ENCODE assay signal across 8 cellular contexts in genomic region chr15:55407949-55408766, GRCh38. TPM values are rescaled to one million over a fixed set of nuclear protein-coding genes. Genes with fewer than 3 reads are reported as not detected.
DNase-seq lines count a peak whose midpoint lies in the region; TF ChIP-seq lines count a peak whose summit lies in the region.

CCPG1 (minus strand) TSS chr15:55408359; CDS start chr15:55389424, 18,935 bp downstream.
PIERCE2 (plus strand) TSS chr15:55408495; CDS start chr15:55408769, 274 bp downstream.

- TF ChIP-seq CTCF in Caco-2 (IDR thresholded peaks at IDR 0.05; ENCODE audit: insufficient read depth in 1 of 2, low read depth in 1 of 2, low read length in 1 of 2, severe bottlenecking in 1 of 2, unreplicated experiment in 1 of 2) (peak; percentile 68 to 78), GM20000 (IDR thresholded peaks at IDR 0.05; ENCODE audit: extremely low read depth, missing control alignments) (peak; percentile 40), endodermal cell (conservative IDR thresholded peaks at IDR 0.05) (peak; percentile 84)

- POLR2A ChIA-PET in Caco-2 (lab: Charles Lee): interaction anchor here (0.6 to 1.4 kb wide), 3 partner anchors 49 to 200 kb away, joined by 3 to 8 read pairs (median 4); partner anchors contain the start of genes PIGB and PIGBOS1

- CTCF ChIA-PET in Caco-2 (lab: Charles Lee): interaction anchor here (0.6 to 2.0 kb wide), 7 partner anchors 9 to 50 kb away, joined by 3 to 14 read pairs (median 4); no protein-coding TSS in a partner anchor

- H3K9ac ChIP-seq in endodermal cell (ENCODE audit: extremely low read depth, low read length, poor library complexity, severe bottlenecking): peak within 1 kb of the TSS; percentile 85

- H3K4me1 ChIP-seq in Caco-2 (peaks cover 12% of the 10 kb centered on the region), endodermal cell (ENCODE audit: control insufficient read depth, insufficient read depth, low read length) (no peaks in the 10 kb centered on the region)

- H3K9me3 ChIP-seq in Caco-2: no peaks in the 10 kb centered on the region
- H3K9me3 ChIP-seq in endodermal cell (ENCODE audit: control insufficient read depth, low read length): no peaks in the 10 kb centered on the region

- H3K4me3 ChIP-seq in Caco-2 (ENCODE audit: low read depth, low read length) (peak within 1 kb of the TSS; percentile 59), endodermal cell (ENCODE audit: low read length) (peak within 1 kb of the TSS; percentile 95)

- peak within 1 kb of the TSS; percentile 85 for H3K27ac Mint-ChIP-seq in Caco-2 (ENCODE audit: unreplicated experiment)
- H3K27ac Mint-ChIP-seq in endodermal cell: peak within 1 kb of the TSS; percentile 98

- WGBS in endodermal cell (ENCODE audit: insufficient coverage in 1 of 2, insufficient read length in 1 of 2), 2 experiments: 0% methylated on average over 40 to 72 of the region's 72 CpGs

- intact Hi-C loops in Caco-2 (cut with micrococcal nuclease; ENCODE audit: unreplicated experiment): loop anchor here (1.0 to 2.0 kb wide), 3 partner anchors 27 to 89 kb away; partner anchors contain the start of genes PIGB and PIGBOS1

- no peaks in the 10 kb centered on the region for H3K9me3 Mint-ChIP-seq in Caco-2 (ENCODE audit: unreplicated experiment)
- H3K9me3 Mint-ChIP-seq in endodermal cell: no peaks in the 10 kb centered on the region

- H3K27me3 ChIP-seq in Caco-2 (replicated peaks; ENCODE audit: control insufficient read depth, insufficient read depth, low read length) (no peaks in the 10 kb centered on the region), endodermal cell (ENCODE audit: control insufficient read depth, insufficient read depth, low read length, poor library complexity, severe bottlenecking) (no peaks in the 10 kb centered on the region)

- peak within 1 kb of the TSS; percentile 91 for H3K27ac ChIP-seq in endodermal cell (ENCODE audit: low read depth, low read length)

- H3K4me1 Mint-ChIP-seq in Caco-2 (ENCODE audit: low read depth, unreplicated experiment): peaks cover 7% of the 10 kb centered on the region
- H3K4me1 Mint-ChIP-seq in endodermal cell: peaks cover 12% of the 10 kb centered on the region

- H3K36me3 Mint-ChIP-seq in Caco-2 (ENCODE audit: insufficient read depth, unreplicated experiment) (peaks cover 10% of the 10 kb centered on the region), endodermal cell (ENCODE audit: low read depth) (no peaks in the 10 kb centered on the region)

- H3K4me3 Mint-ChIP-seq in Caco-2 (ENCODE audit: unreplicated experiment): peak within 1 kb of the TSS; percentile 91
- peak within 1 kb of the TSS; percentile 86 for H3K4me3 Mint-ChIP-seq in endodermal cell

- no peaks in the 10 kb centered on the region for H3K27me3 Mint-ChIP-seq in Caco-2 (ENCODE audit: insufficient read depth, unreplicated experiment)
- no peaks in the 10 kb centered on the region for H3K27me3 Mint-ChIP-seq in endodermal cell (ENCODE audit: insufficient read depth)

- no peaks in the 10 kb centered on the region for H3K36me3 ChIP-seq in Caco-2 (ENCODE audit: control insufficient read depth, insufficient read depth, low read length)
- H3K36me3 ChIP-seq in endodermal cell (ENCODE audit: control insufficient read depth, insufficient read depth, low read length): no peaks in the 10 kb centered on the region

- BruUV-seq in Caco-2 (replicated peaks; lab: Mats Ljungman, UMichigan): no TSS peak

- DNase-seq in Caco-2 (peak; percentile 91 to 95), GM20000 (ENCODE audit: low spot score) (peak; percentile 91), HT-29 (ENCODE audit: low spot score) (peak; percentile 97), NOMO-1 (lab: John Stamatoyannopoulos, UW; ENCODE audit: unreplicated experiment in 2 of 2) (peak; percentile 89 to 96), endodermal cell (peak; percentile 98), mesenteric fat pad (ENCODE audit: low spot score) (peak; percentile 98)
- peak; percentile 59 for DNase-seq in activated CD8-positive, alpha-beta memory T cell treated with anti-CD3 and anti-CD28 coated beads, Interleukin-2, amount 50 U/mL, for 1 hour (ENCODE audit: extremely low read depth)
- DNase-seq in stimulated activated CD8-positive, alpha-beta memory T cell treated with anti-CD3 and anti-CD28 coated beads, Interleukin-15, amount 100 ng/mL, for 24 hours (ENCODE audit: low read depth): peak; percentile 64

RNA-seq across cellular contexts. Expression of gene CCPG1, which starts in this region (rescaled TPM):
- total RNA-seq in Caco-2 (2022) (51.6 and 54.6 TPM in 2 replicates), endodermal cell (10 to 100 TPM; 40.7 to 63.5 TPM), mesenteric fat pad (98.5 TPM)
- 11.8 and 12.6 TPM in 2 replicates for total RNA-seq in HT-29 (2014; rRNA removed; shearing (Covaris generic))
- polyA plus RNA-seq in endodermal cell (2013, experiment 1 of 2): 20.7 TPM
- polyA plus RNA-seq in endodermal cell (2013, experiment 2 of 2): 19.1 TPM

RNA-seq across cellular contexts. Expression of gene PIERCE2, which starts in this region (rescaled TPM):
- total RNA-seq in Caco-2 (2022): 1.3 TPM in 1 of 2 replicates, not detected in the other
- 0.86 and 1.9 TPM in 2 replicates for total RNA-seq in HT-29 (2014; rRNA removed; shearing (Covaris generic))
- 1 to 10 TPM; 3.2 to 3.6 TPM for total RNA-seq in endodermal cell
- 6.6 TPM for polyA plus RNA-seq in endodermal cell (2013, experiment 1 of 2)
- polyA plus RNA-seq in endodermal cell (2013, experiment 2 of 2): 8.7 TPM
- 1.3 TPM for total RNA-seq in mesenteric fat pad

Comparison
In these comparisons a context has a peak if more than half of its experiments do, and no peak if none do; other contexts are left out.
1. Peak in every context shown above with its lines: DNase-seq, H3K4me3 ChIP-seq and H3K27ac ChIP-seq.